1 cellular context compared by ENCODE assay signal in genomic region chr1:145897969-145898368, GRCh38.
TF ChIP-seq lines count a peak whose summit lies in the region.

No MANE protein-coding gene starts in this region.

TF ChIP-seq in HepG2, 621 proteins besides CTCF, POLR2A, EP300 and RAD21 (continued from another document):
- TF ChIP-seq, protein P1, sequence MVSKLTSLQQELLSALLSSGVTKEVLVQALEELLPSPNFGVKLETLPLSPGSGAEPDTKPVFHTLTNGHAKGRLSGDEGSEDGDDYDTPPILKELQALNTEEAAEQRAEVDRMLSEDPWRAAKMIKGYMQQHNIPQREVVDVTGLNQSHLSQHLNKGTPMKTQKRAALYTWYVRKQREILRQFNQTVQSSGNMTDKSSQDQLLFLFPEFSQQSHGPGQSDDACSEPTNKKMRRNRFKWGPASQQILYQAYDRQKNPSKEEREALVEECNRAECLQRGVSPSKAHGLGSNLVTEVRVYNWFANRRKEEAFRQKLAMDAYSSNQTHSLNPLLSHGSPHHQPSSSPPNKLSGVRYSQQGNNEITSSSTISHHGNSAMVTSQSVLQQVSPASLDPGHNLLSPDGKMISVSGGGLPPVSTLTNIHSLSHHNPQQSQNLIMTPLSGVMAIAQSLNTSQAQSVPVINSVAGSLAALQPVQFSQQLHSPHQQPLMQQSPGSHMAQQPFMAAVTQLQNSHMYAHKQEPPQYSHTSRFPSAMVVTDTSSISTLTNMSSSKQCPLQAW (CRISPR knock-in tag; IDR thresholded peaks at IDR 0.05) = 0 out of 2 replicates have a peak, but pooled peaks have one; percentile 10
- TF ChIP-seq SKIL (CRISPR knock-in tag; IDR thresholded peaks at IDR 0.05; ENCODE audit: borderline replicate concordance) (peak; percentile 24; the same call in 1 of the 2 replicates), ZNF574 (CRISPR knock-in tag; IDR thresholded peaks at IDR 0.05) (no peak), XBP1 (CRISPR knock-in tag; IDR thresholded peaks at IDR 0.05) (no peak), YY1 (IDR thresholded peaks at IDR 0.05; ENCODE audit: insufficient read depth, insufficient replicate concordance, low read depth, low read length) (no peak), FOXJ3 (CRISPR knock-in tag; IDR thresholded peaks at IDR 0.05; ENCODE audit: borderline replicate concordance) (no peak), ZNF619 (CRISPR knock-in tag; IDR thresholded peaks at IDR 0.05) (no peak), ZBTB21 (CRISPR knock-in tag; IDR thresholded peaks at IDR 0.05) (no peak), MAFG (CRISPR knock-in tag; IDR thresholded peaks at IDR 0.05) (no peak), ZSCAN31 (CRISPR knock-in tag; IDR thresholded peaks at IDR 0.05; ENCODE audit: low read depth) (no peak), ZNF230 (CRISPR knock-in tag; IDR thresholded peaks at IDR 0.05) (no peak), KDM2A (CRISPR knock-in tag; IDR thresholded peaks at IDR 0.05; ENCODE audit: borderline replicate concordance, low read depth) (no peak), ZFX (CRISPR knock-in tag; IDR thresholded peaks at IDR 0.05; ENCODE audit: low read depth) (peak; percentile 26; the same call in 1 of the 2 replicates), RBM22 (optimal IDR thresholded peaks at IDR 0.05; ENCODE audit: low read length) (no peak), ZFP37 (CRISPR knock-in tag; IDR thresholded peaks at IDR 0.05; ENCODE audit: borderline replicate concordance) (no peak), CEBPB (IDR thresholded peaks at IDR 0.05; ENCODE audit: borderline replicate concordance, low read depth, low read length) (no peak)
- TF ChIP-seq, protein P2, sequence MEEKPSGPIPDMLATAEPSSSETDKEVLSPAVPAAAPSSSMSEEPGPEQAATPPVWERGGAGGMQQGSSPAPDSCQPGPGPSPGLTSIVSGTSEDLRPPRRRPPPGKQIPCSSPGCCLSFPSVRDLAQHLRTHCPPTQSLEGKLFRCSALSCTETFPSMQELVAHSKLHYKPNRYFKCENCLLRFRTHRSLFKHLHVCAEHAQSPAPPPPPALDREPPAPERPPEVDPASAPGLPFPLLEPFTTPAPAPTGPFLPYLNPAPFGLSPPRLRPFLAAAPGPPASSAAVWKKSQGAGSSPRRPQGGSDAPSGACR (CRISPR knock-in tag; IDR thresholded peaks at IDR 0.05) = no peak
- TF ChIP-seq, protein P3, sequence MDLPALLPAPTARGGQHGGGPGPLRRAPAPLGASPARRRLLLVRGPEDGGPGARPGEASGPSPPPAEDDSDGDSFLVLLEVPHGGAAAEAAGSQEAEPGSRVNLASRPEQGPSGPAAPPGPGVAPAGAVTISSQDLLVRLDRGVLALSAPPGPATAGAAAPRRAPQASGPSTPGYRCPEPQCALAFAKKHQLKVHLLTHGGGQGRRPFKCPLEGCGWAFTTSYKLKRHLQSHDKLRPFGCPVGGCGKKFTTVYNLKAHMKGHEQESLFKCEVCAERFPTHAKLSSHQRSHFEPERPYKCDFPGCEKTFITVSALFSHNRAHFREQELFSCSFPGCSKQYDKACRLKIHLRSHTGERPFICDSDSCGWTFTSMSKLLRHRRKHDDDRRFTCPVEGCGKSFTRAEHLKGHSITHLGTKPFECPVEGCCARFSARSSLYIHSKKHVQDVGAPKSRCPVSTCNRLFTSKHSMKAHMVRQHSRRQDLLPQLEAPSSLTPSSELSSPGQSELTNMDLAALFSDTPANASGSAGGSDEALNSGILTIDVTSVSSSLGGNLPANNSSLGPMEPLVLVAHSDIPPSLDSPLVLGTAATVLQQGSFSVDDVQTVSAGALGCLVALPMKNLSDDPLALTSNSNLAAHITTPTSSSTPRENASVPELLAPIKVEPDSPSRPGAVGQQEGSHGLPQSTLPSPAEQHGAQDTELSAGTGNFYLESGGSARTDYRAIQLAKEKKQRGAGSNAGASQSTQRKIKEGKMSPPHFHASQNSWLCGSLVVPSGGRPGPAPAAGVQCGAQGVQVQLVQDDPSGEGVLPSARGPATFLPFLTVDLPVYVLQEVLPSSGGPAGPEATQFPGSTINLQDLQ (CRISPR knock-in tag; IDR thresholded peaks at IDR 0.05) = no peak
